ENCODE assay signal across 1 cellular context in genomic region chr11:118198370-118198769, GRCh38.
TF ChIP-seq lines count a peak whose summit lies in the region.

No MANE protein-coding gene starts in this region.

TF ChIP-seq in HepG2, 621 proteins besides CTCF, POLR2A, EP300 and RAD21 (continued from another document and continues in another):
- TF ChIP-seq, protein P1, sequence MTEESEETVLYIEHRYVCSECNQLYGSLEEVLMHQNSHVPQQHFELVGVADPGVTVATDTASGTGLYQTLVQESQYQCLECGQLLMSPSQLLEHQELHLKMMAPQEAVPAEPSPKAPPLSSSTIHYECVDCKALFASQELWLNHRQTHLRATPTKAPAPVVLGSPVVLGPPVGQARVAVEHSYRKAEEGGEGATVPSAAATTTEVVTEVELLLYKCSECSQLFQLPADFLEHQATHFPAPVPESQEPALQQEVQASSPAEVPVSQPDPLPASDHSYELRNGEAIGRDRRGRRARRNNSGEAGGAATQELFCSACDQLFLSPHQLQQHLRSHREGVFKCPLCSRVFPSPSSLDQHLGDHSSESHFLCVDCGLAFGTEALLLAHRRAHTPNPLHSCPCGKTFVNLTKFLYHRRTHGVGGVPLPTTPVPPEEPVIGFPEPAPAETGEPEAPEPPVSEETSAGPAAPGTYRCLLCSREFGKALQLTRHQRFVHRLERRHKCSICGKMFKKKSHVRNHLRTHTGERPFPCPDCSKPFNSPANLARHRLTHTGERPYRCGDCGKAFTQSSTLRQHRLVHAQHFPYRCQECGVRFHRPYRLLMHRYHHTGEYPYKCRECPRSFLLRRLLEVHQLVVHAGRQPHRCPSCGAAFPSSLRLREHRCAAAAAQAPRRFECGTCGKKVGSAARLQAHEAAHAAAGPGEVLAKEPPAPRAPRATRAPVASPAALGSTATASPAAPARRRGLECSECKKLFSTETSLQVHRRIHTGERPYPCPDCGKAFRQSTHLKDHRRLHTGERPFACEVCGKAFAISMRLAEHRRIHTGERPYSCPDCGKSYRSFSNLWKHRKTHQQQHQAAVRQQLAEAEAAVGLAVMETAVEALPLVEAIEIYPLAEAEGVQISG (CRISPR knock-in tag; IDR thresholded peaks at IDR 0.05) = peak; percentile 43; the same call in 1 of the 2 replicates
- TF ChIP-seq MYNN (CRISPR knock-in tag; IDR thresholded peaks at IDR 0.05; ENCODE audit: low read depth) = no peak
- 0 out of 2 replicates have a peak, but pooled peaks have one; percentile 35 for TF ChIP-seq ZFY (CRISPR knock-in tag; IDR thresholded peaks at IDR 0.05)
- TF ChIP-seq HOXA3 (CRISPR knock-in tag; IDR thresholded peaks at IDR 0.05) = peak; percentile 40; the same call in 1 of the 2 replicates
- TF ChIP-seq SMC3 (IDR thresholded peaks at IDR 0.05; ENCODE audit: low read length) = peak; percentile 87
- peak; percentile 66; the same call in 1 of the 2 replicates for TF ChIP-seq ZNF740 (CRISPR knock-in tag; IDR thresholded peaks at IDR 0.05)
- TF ChIP-seq SOX6 (IDR thresholded peaks at IDR 0.05) = no peak
- peak; percentile 50; the same call in 1 of the 2 replicates for TF ChIP-seq SOX6 (CRISPR knock-in tag; IDR thresholded peaks at IDR 0.05)
- TF ChIP-seq ZSCAN30 (CRISPR knock-in tag; IDR thresholded peaks at IDR 0.05) = 0 out of 2 replicates have a peak, but pooled peaks have one; percentile 28
- no peak for TF ChIP-seq ZNF543 (CRISPR knock-in tag; IDR thresholded peaks at IDR 0.05)
- TF ChIP-seq ZNF20 (CRISPR knock-in tag; IDR thresholded peaks at IDR 0.05) = no peak
- TF ChIP-seq, protein P2, sequence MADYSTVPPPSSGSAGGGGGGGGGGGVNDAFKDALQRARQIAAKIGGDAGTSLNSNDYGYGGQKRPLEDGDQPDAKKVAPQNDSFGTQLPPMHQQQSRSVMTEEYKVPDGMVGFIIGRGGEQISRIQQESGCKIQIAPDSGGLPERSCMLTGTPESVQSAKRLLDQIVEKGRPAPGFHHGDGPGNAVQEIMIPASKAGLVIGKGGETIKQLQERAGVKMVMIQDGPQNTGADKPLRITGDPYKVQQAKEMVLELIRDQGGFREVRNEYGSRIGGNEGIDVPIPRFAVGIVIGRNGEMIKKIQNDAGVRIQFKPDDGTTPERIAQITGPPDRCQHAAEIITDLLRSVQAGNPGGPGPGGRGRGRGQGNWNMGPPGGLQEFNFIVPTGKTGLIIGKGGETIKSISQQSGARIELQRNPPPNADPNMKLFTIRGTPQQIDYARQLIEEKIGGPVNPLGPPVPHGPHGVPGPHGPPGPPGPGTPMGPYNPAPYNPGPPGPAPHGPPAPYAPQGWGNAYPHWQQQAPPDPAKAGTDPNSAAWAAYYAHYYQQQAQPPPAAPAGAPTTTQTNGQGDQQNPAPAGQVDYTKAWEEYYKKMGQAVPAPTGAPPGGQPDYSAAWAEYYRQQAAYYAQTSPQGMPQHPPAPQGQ (CRISPR knock-in tag; IDR thresholded peaks at IDR 0.05; ENCODE audit: borderline replicate concordance) = no peak
- TF ChIP-seq CHCHD3 (CRISPR knock-in tag; IDR thresholded peaks at IDR 0.05) = no peak
- peak; percentile 90 for TF ChIP-seq SP5 (CRISPR knock-in tag; IDR thresholded peaks at IDR 0.05; ENCODE audit: borderline replicate concordance, low read depth)
- peak; percentile 28; the same call in 1 of the 2 replicates for TF ChIP-seq RFXAP (CRISPR knock-in tag; IDR thresholded peaks at IDR 0.05; ENCODE audit: borderline replicate concordance)
- TF ChIP-seq, protein P3, sequence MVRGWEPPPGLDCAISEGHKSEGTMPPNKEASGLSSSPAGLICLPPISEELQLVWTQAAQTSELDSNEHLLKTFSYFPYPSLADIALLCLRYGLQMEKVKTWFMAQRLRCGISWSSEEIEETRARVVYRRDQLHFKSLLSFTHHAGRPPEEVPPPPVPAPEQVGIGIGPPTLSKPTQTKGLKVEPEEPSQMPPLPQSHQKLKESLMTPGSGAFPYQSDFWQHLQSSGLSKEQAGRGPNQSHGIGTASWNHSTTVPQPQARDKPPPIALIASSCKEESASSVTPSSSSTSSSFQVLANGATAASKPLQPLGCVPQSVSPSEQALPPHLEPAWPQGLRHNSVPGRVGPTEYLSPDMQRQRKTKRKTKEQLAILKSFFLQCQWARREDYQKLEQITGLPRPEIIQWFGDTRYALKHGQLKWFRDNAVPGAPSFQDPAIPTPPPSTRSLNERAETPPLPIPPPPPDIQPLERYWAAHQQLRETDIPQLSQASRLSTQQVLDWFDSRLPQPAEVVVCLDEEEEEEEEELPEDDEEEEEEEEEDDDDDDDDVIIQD (CRISPR knock-in tag; IDR thresholded peaks at IDR 0.05; ENCODE audit: low read depth) = no peak
- no peak for TF ChIP-seq NFKBIZ (CRISPR knock-in tag; IDR thresholded peaks at IDR 0.05)
- TF ChIP-seq CAMTA2 (CRISPR knock-in tag; IDR thresholded peaks at IDR 0.05; ENCODE audit: borderline replicate concordance) = no peak
- TF ChIP-seq GFI1 (CRISPR knock-in tag; IDR thresholded peaks at IDR 0.05; ENCODE audit: borderline replicate concordance) = 0 out of 2 replicates have a peak, but pooled peaks have one; percentile 24
- no peak for TF ChIP-seq ZNF678 (CRISPR knock-in tag; IDR thresholded peaks at IDR 0.05)
- TF ChIP-seq, protein P4, sequence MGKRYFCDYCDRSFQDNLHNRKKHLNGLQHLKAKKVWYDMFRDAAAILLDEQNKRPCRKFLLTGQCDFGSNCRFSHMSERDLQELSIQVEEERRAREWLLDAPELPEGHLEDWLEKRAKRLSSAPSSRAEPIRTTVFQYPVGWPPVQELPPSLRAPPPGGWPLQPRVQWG (CRISPR knock-in tag; IDR thresholded peaks at IDR 0.05; ENCODE audit: borderline replicate concordance, low read depth) = no peak
- peak; percentile 37; the same call in 1 of the 2 replicates for TF ChIP-seq FOXO1 (CRISPR knock-in tag; IDR thresholded peaks at IDR 0.05)
- TF ChIP-seq MAFG (CRISPR knock-in tag; IDR thresholded peaks at IDR 0.05) = no peak
- TF ChIP-seq HMG20B (CRISPR knock-in tag; conservative IDR thresholded peaks at IDR 0.05) = no peak
- TF ChIP-seq FOXA3 (CRISPR knock-in tag; IDR thresholded peaks at IDR 0.05) = 0 out of 2 replicates have a peak, but pooled peaks have one; percentile 6
- no peak for TF ChIP-seq ZMYM3 (CRISPR knock-in tag; IDR thresholded peaks at IDR 0.05)
- TF ChIP-seq, protein P5, sequence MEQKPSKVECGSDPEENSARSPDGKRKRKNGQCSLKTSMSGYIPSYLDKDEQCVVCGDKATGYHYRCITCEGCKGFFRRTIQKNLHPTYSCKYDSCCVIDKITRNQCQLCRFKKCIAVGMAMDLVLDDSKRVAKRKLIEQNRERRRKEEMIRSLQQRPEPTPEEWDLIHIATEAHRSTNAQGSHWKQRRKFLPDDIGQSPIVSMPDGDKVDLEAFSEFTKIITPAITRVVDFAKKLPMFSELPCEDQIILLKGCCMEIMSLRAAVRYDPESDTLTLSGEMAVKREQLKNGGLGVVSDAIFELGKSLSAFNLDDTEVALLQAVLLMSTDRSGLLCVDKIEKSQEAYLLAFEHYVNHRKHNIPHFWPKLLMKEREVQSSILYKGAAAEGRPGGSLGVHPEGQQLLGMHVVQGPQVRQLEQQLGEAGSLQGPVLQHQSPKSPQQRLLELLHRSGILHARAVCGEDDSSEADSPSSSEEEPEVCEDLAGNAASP (CRISPR knock-in tag; IDR thresholded peaks at IDR 0.05; ENCODE audit: borderline replicate concordance) = 0 out of 2 replicates have a peak, but pooled peaks have one; percentile 31
- TF ChIP-seq ZNF615 (CRISPR knock-in tag; IDR thresholded peaks at IDR 0.05; ENCODE audit: borderline replicate concordance) = no peak
- peak; percentile 59 for TF ChIP-seq MED1 (CRISPR knock-in tag; IDR thresholded peaks at IDR 0.05)
- TF ChIP-seq, protein P6, sequence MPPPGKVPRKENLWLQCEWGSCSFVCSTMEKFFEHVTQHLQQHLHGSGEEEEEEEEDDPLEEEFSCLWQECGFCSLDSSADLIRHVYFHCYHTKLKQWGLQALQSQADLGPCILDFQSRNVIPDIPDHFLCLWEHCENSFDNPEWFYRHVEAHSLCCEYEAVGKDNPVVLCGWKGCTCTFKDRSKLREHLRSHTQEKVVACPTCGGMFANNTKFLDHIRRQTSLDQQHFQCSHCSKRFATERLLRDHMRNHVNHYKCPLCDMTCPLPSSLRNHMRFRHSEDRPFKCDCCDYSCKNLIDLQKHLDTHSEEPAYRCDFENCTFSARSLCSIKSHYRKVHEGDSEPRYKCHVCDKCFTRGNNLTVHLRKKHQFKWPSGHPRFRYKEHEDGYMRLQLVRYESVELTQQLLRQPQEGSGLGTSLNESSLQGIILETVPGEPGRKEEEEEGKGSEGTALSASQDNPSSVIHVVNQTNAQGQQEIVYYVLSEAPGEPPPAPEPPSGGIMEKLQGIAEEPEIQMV (CRISPR knock-in tag; IDR thresholded peaks at IDR 0.05; ENCODE audit: low read depth) = no peak
- TF ChIP-seq, protein P7, sequence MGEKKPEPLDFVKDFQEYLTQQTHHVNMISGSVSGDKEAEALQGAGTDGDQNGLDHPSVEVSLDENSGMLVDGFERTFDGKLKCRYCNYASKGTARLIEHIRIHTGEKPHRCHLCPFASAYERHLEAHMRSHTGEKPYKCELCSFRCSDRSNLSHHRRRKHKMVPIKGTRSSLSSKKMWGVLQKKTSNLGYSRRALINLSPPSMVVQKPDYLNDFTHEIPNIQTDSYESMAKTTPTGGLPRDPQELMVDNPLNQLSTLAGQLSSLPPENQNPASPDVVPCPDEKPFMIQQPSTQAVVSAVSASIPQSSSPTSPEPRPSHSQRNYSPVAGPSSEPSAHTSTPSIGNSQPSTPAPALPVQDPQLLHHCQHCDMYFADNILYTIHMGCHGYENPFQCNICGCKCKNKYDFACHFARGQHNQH (CRISPR knock-in tag; IDR thresholded peaks at IDR 0.05) = no peak; the same call in 1 of the 2 replicates
- TF ChIP-seq FIP1L1 (IDR thresholded peaks at IDR 0.05; ENCODE audit: borderline replicate concordance, insufficient read depth, low read depth, low read length) = no peak
- TF ChIP-seq BCL6 (CRISPR knock-in tag; IDR thresholded peaks at IDR 0.05) = 0 out of 2 replicates have a peak, but pooled peaks have one; percentile 7
- no peak for TF ChIP-seq ZNF607 (CRISPR knock-in tag; IDR thresholded peaks at IDR 0.05; ENCODE audit: borderline replicate concordance)
- TF ChIP-seq HMGXB4 (CRISPR knock-in tag; IDR thresholded peaks at IDR 0.05; ENCODE audit: borderline replicate concordance in 1 of 2, low read depth in 1 of 2) = peak; percentile 31 to 58; a peak in 1 of 4 replicates
- TF ChIP-seq ZNF256 (CRISPR knock-in tag; conservative IDR thresholded peaks at IDR 0.05) = no peak; the same call in 1 of the 2 replicates
- peak; percentile 24; the same call in 1 of the 2 replicates for TF ChIP-seq MAX (IDR thresholded peaks at IDR 0.05)
- TF ChIP-seq CBX5 (CRISPR knock-in tag; IDR thresholded peaks at IDR 0.05; ENCODE audit: borderline replicate concordance) = peak; percentile 55; the same call in 1 of the 2 replicates
- TF ChIP-seq, protein P8, sequence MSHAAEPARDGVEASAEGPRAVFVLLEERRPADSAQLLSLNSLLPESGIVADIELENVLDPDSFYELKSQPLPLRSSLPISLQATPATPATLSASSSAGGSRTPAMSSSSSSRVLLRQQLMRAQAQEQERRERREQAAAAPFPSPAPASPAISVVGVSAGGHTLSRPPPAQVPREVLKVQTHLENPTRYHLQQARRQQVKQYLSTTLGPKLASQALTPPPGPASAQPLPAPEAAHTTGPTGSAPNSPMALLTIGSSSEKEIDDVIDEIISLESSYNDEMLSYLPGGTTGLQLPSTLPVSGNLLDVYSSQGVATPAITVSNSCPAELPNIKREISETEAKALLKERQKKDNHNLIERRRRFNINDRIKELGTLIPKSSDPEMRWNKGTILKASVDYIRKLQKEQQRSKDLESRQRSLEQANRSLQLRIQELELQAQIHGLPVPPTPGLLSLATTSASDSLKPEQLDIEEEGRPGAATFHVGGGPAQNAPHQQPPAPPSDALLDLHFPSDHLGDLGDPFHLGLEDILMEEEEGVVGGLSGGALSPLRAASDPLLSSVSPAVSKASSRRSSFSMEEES (CRISPR knock-in tag; IDR thresholded peaks at IDR 0.05) = 0 out of 2 replicates have a peak, but pooled peaks have one; percentile 29
- no peak for TF ChIP-seq NFE2 (CRISPR knock-in tag; IDR thresholded peaks at IDR 0.05)
- TF ChIP-seq XRCC5 (optimal IDR thresholded peaks at IDR 0.05; ENCODE audit: low read length) = peak; percentile 48
- no peak for TF ChIP-seq NR2F6 (IDR thresholded peaks at IDR 0.05)
- TF ChIP-seq NR2F6 (CRISPR knock-in tag; IDR thresholded peaks at IDR 0.05) = 0 out of 2 replicates have a peak, but pooled peaks have one; percentile 30
- TF ChIP-seq KAT8 (CRISPR knock-in tag; IDR thresholded peaks at IDR 0.05) = peak; percentile 45; the same call in 1 of the 2 replicates
- TF ChIP-seq TARDBP (CRISPR knock-in tag; IDR thresholded peaks at IDR 0.05) = peak; percentile 45; the same call in 1 of the 2 replicates
- TF ChIP-seq KMT2B (CRISPR knock-in tag; IDR thresholded peaks at IDR 0.05) = 0 out of 2 replicates have a peak, but pooled peaks have one; percentile 40
- no peak for TF ChIP-seq ZNF605 (CRISPR knock-in tag; IDR thresholded peaks at IDR 0.05)
- TF ChIP-seq FOXP4 (CRISPR knock-in tag; IDR thresholded peaks at IDR 0.05) = peak; percentile 36; the same call in 1 of the 2 replicates
- no peak for TF ChIP-seq CENPT (CRISPR knock-in tag; IDR thresholded peaks at IDR 0.05; ENCODE audit: low read depth)
